8 cellular contexts compared by ENCODE assay signal in the genomic region with DNA sequence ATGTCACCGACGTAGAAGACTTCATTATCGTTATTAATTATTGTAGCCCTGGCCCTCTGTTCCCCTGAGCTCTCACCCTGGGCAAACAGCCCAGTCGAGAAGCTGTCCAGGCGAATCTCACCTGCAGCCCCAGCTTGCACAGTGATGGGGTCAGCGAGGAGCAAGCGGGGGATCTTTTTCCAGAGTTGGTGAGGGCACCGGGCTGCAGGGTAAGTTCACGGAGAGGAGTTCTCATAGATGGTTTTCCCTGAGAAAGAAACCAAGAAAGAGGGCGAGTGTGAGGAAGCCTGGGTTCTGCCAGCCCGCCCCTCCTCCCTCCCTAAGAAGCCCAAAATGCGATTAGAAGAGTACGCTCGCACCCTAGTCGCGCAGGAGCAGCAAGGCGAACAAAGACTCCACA. TPM values are rescaled to one million over a fixed set of nuclear protein-coding genes. Genes with fewer than 3 reads are reported as not detected.
DNase-seq lines count a peak whose midpoint lies in the region; ATAC-seq and TF ChIP-seq lines count a peak whose summit lies in the region.

No MANE protein-coding gene starts in this region.

- CTCF ChIA-PET in activated B cell treated with CpG ODN at 0.5 μM for 24 hours (lab: Charles Lee): interaction anchor here (1.1 to 2.0 kb wide), 3 partner anchors 12 to 27 kb away, joined by 3 to 9 read pairs (median 7); a partner anchor contains a TSS

- H3K9me3 Mint-ChIP-seq in activated B cell treated with CpG ODN at 0.5 μM for 24 hours: no peaks in the 10 kb centered on the region

- no peak for DNase-seq in activated B cell treated with CpG ODN at 0.5 μM for 24 hours
- no peak for DNase-seq in kidney epithelial cell (ENCODE audit: low read depth)
- DNase-seq in transverse colon: no peak
- DNase-seq in T1000 (lab: John Stamatoyannopoulos, UW): no peak
- DNase-seq in SIG-M5 (lab: John Stamatoyannopoulos, UW): no peak
- no peak for DNase-seq in ecto neural progenitor cell (ENCODE audit: low spot score)

- intact Hi-C loops in activated B cell treated with CpG ODN at 0.5 μM for 24 hours (cut with micrococcal nuclease): loop anchor here (5.0 kb wide), 2 partner anchors 354 to 694 kb away; a partner anchor contains a TSS
- intact Hi-C loops in transverse colon (cut with DNase I; ENCODE audit: low total_unique reads): no loop called here

- H3K4me3 ChIP-seq in kidney epithelial cell (ENCODE audit: low read depth, low read length) (peak overlapping the region; percentile 69), transverse colon (peak overlapping the region; percentile 22 to 63 (median 52))

- H3K27ac Mint-ChIP-seq in activated B cell treated with CpG ODN at 0.5 μM for 24 hours: peak overlapping the region; percentile 96

- H3K4me1 Mint-ChIP-seq in activated B cell treated with CpG ODN at 0.5 μM for 24 hours: peaks cover 24% of the 10 kb centered on the region

- H3K36me3 ChIP-seq in kidney epithelial cell (ENCODE audit: control insufficient read depth, insufficient read depth, low read length) (no peaks in the 10 kb centered on the region), transverse colon (no peaks in the 10 kb centered on the region)

- peak overlapping the region; percentile 87 for H3K4me3 Mint-ChIP-seq in activated B cell treated with CpG ODN at 0.5 μM for 24 hours

- H3K36me3 Mint-ChIP-seq in activated B cell treated with CpG ODN at 0.5 μM for 24 hours (ENCODE audit: low read depth): peaks cover 6% of the 10 kb centered on the region

- TF ChIP-seq CTCF in 22Rv1 (IDR thresholded peaks at IDR 0.05): no peak
- no peak for TF ChIP-seq CTCF in activated B cell treated with CpG ODN at 0.5 μM for 24 hours (IDR thresholded peaks at IDR 0.05)
- no peak for TF ChIP-seq CTCF in kidney epithelial cell (IDR thresholded peaks at IDR 0.05; ENCODE audit: insufficient read depth, low read length, poor library complexity, severe bottlenecking)
- no peak for TF ChIP-seq CTCF in transverse colon (IDR thresholded peaks at IDR 0.05)

- 2% methylated on average over 17 of the region's 17 CpGs; no CpG with 5 or more reads in 1 of the 2 donors for WGBS in transverse colon (ENCODE audit: low coverage in 1 of 2), 2 donors

- no peaks in the 10 kb centered on the region for H3K27me3 ChIP-seq in kidney epithelial cell (ENCODE audit: control insufficient read depth, insufficient read depth, low read length)
- H3K27me3 ChIP-seq in transverse colon: no peaks in the 10 kb centered on the region

- no peaks in the 10 kb centered on the region for H3K27me3 Mint-ChIP-seq in activated B cell treated with CpG ODN at 0.5 μM for 24 hours

- POLR2A ChIA-PET in activated B cell treated with CpG ODN at 0.5 μM for 24 hours (lab: Charles Lee): interaction anchor here (1.2 to 4.9 kb wide), 10 partner anchors 19 to 351 kb away, joined by 5 to 80 read pairs (median 8); a partner anchor contains a TSS

- H3K4me1 ChIP-seq in transverse colon: peaks cover 0 to 20% (median 18%) of the 10 kb centered on the region in 4 donors

- TF ChIP-seq POLR2A in transverse colon (IDR thresholded peaks at IDR 0.05): no peak

- H3K9me3 ChIP-seq in transverse colon: no peaks in the 10 kb centered on the region

- H3K27ac ChIP-seq in 22Rv1 (peak overlapping the region; percentile 93), transverse colon (peak overlapping the region; percentile 95 to 96 (median 96))

- in situ Hi-C loops in transverse colon (cut with MboI; ENCODE audit: low pct_ligation_motif_present in 1 of 4, low pct_unique_long_range_greater_than_20kb in 1 of 4, low sequenced_read_pairs in 3 of 4): no loop called here

- TF ChIP-seq EP300 in transverse colon (IDR thresholded peaks at IDR 0.05; ENCODE audit: low read depth): no peak

- ATAC-seq in GM21447 (IDR thresholded peaks at IDR 0.05; ENCODE audit: unreplicated experiment): peak; percentile 5
- ATAC-seq in activated B cell treated with CpG ODN at 0.5 μM for 24 hours (ENCODE audit: low read depth): no peak

RNA-seq across cellular contexts. Expression of a gene that starts 0.4 kb away (rescaled TPM):
- total RNA-seq in activated B cell treated with CpG ODN at 0.5 μM for 24 hours: 14.6 and 15.8 TPM in 2 replicates
- 8.4 and 9.7 TPM in 2 replicates for total RNA-seq in kidney epithelial cell
- 10 to 100 TPM in 3 of 4 donors, 1 to 10 TPM in 1; 8.9 to 21.5 (median 13.6) TPM for total RNA-seq in transverse colon

RNA-seq across cellular contexts. Expression of a gene that starts 15.6 kb away (rescaled TPM):
- total RNA-seq in activated B cell treated with CpG ODN at 0.5 μM for 24 hours: 21.0 and 26.8 TPM in 2 replicates
- 2.3 and 12.2 TPM in 2 replicates for total RNA-seq in kidney epithelial cell
- 10 to 100 TPM in 3 of 4 donors, 1 to 10 TPM in 1; 8.3 to 70.8 (median 22.1) TPM for total RNA-seq in transverse colon

RNA-seq across cellular contexts. Expression of a gene that starts 21.7 kb away (rescaled TPM):
- 73.4 and 75.0 TPM in 2 replicates for total RNA-seq in activated B cell treated with CpG ODN at 0.5 μM for 24 hours
- 20.8 and 30.3 TPM in 2 replicates for total RNA-seq in kidney epithelial cell
- 10 to 100 TPM in 2 of 4 donors, 1 to 10 TPM in 2; 3.0 to 46.1 (median 18.7) TPM for total RNA-seq in transverse colon

RNA-seq across cellular contexts. Expression of a gene that starts 27.1 kb away (rescaled TPM):
- 86.4 and 92.2 TPM in 2 replicates for total RNA-seq in activated B cell treated with CpG ODN at 0.5 μM for 24 hours
- 52.9 and 65.2 TPM in 2 replicates for total RNA-seq in kidney epithelial cell
- total RNA-seq in transverse colon: 100 to 1,000 TPM in 2 of 4 donors, 10 to 100 TPM in 2; 18.1 to 182 (median 87.6) TPM

RNA-seq across cellular contexts. Expression of a gene that starts 46.0 kb away (rescaled TPM):
- total RNA-seq in activated B cell treated with CpG ODN at 0.5 μM for 24 hours (426 and 437 TPM in 2 replicates), kidney epithelial cell (40.6 and 49.4 TPM in 2 replicates), transverse colon (10 to 100 TPM; 16.4 to 52.4 (median 32.8) TPM)
